ENCODE assay signal across 11 cellular contexts in genomic region chr7:139771001-139771956, GRCh38. TPM values are rescaled to one million over a fixed set of nuclear protein-coding genes. Genes with fewer than 3 reads are reported as not detected.
DNase-seq lines count a peak whose midpoint lies in the region; ATAC-seq, FAIRE-seq and TF ChIP-seq lines count a peak whose summit lies in the region.
"Had no signal": no experiment of that assay in that cellular context is flagged by ENCODE, and none has a peak within 500 bp of the region (broad histone marks: within the 10 kb centered on the region; RNA-seq: fewer than 3 reads in every experiment).

No MANE protein-coding gene starts in this region.

- TF ChIP-seq CTCF in breast epithelium (IDR thresholded peaks at IDR 0.05) (no peak), D721Med (IDR thresholded peaks at IDR 0.05; ENCODE audit: insufficient read depth, missing control alignments) (no peak)

- no peaks in the 10 kb centered on the region for H3K27me3 ChIP-seq in CD4-positive, alpha-beta memory T cell (ENCODE audit: insufficient read depth, low read length)
- no peaks in the 10 kb centered on the region for H3K27me3 ChIP-seq in breast epithelium
- no peaks in the 10 kb centered on the region for H3K27me3 ChIP-seq in naive thymus-derived CD4-positive, alpha-beta T cell (ENCODE audit: control insufficient read depth in 2 of 2, insufficient read depth in 2 of 2, low read length in 2 of 2)
- H3K27me3 ChIP-seq: ovary had no signal

- H3K27ac Mint-ChIP-seq in CD4-positive, alpha-beta memory T cell = peak overlapping the region; percentile 81 to 94 (median 86)
- H3K27ac Mint-ChIP-seq in naive thymus-derived CD4-positive, alpha-beta T cell = peak overlapping the region in 8 of 9 donors; percentile 5 to 97 (median 65)

- H3K4me3 ChIP-seq in CD4-positive, alpha-beta memory T cell (ENCODE audit: low read length in 2 of 2) = no peak overlapping the region
- no peak overlapping the region for H3K4me3 ChIP-seq in breast epithelium
- no peak overlapping the region for H3K4me3 ChIP-seq in naive thymus-derived CD4-positive, alpha-beta T cell (ENCODE audit: low read length)
- H3K4me3 ChIP-seq: ovary had no signal

- H3K27ac ChIP-seq in CD4-positive, alpha-beta memory T cell (ENCODE audit: low read depth, low read length) = no peak overlapping the region
- H3K27ac ChIP-seq in breast epithelium = peak overlapping the region; percentile 61 to 67
- no peak overlapping the region for H3K27ac ChIP-seq in naive thymus-derived CD4-positive, alpha-beta T cell (ENCODE audit: low read depth, low read length)
- H3K27ac ChIP-seq: ovary had no signal

- H3K4me1 Mint-ChIP-seq in CD4-positive, alpha-beta memory T cell = peaks cover 68 to 94% (median 84%) of the 10 kb centered on the region in 4 donors
- peaks cover 80 to 100% (median 96%) of the 10 kb centered on the region in 7 donors for H3K4me1 Mint-ChIP-seq in naive thymus-derived CD4-positive, alpha-beta T cell

- H3K9me3 ChIP-seq in CD4-positive, alpha-beta memory T cell (ENCODE audit: control insufficient read depth in 1 of 2, low read length in 2 of 2) = no peaks in the 10 kb centered on the region
- H3K9me3 ChIP-seq in breast epithelium = no peaks in the 10 kb centered on the region
- H3K9me3 ChIP-seq in naive thymus-derived CD4-positive, alpha-beta T cell (ENCODE audit: control insufficient read depth in 2 of 3, low read length in 3 of 3) = no peaks in the 10 kb centered on the region
- H3K9me3 ChIP-seq: ovary had no signal

- peaks cover 91% of the 10 kb centered on the region for H3K4me1 ChIP-seq in CD4-positive, alpha-beta memory T cell (ENCODE audit: insufficient read depth, low read length)
- peaks cover 0 to 7% of the 10 kb centered on the region in 2 donors for H3K4me1 ChIP-seq in breast epithelium
- H3K4me1 ChIP-seq in naive thymus-derived CD4-positive, alpha-beta T cell (ENCODE audit: control insufficient read depth in 2 of 2, insufficient read depth in 2 of 2, low read length in 2 of 2) = peaks cover 33 to 73% of the 10 kb centered on the region in 2 donors

- FAIRE-seq in D721Med (lab: Jason Lieb, UNC) = no peak
- FAIRE-seq: GM12891 had no signal

- CTCF ChIA-PET in CD4-positive, alpha-beta memory T cell (lab: Charles Lee; ENCODE audit: partially characterized antibody) = interaction anchor here (1.0 to 1.6 kb wide), 5 partner anchors 8 to 231 kb away, joined by 3 to 4 read pairs (median 3); no protein-coding TSS in a partner anchor
- CTCF ChIA-PET in naive thymus-derived CD4-positive, alpha-beta T cell (lab: Charles Lee) = interaction anchor here (0.7 to 1.1 kb wide), 2 partner anchors 125 to 126 kb away, joined by 3 read pairs; no protein-coding TSS in a partner anchor

- H3K4me3 Mint-ChIP-seq in CD4-positive, alpha-beta memory T cell = peak overlapping the region in 7 of 8 donors; percentile 14 to 74 (median 40)
- peak overlapping the region in 7 of 10 donors; percentile 1 to 67 (median 15) for H3K4me3 Mint-ChIP-seq in naive thymus-derived CD4-positive, alpha-beta T cell
- H3K4me3 Mint-ChIP-seq: central memory CD8-positive, alpha-beta T cell had no signal

- POLR2A ChIA-PET in CD4-positive, alpha-beta memory T cell (lab: Charles Lee; ENCODE audit: partially characterized antibody) = interaction anchor here (1.8 kb wide), 1 partner anchor 34 kb away, joined by 4 read pairs; no protein-coding TSS in a partner anchor
- POLR2A ChIA-PET in naive thymus-derived CD4-positive, alpha-beta T cell (lab: Charles Lee) = interaction anchor here (0.5 kb wide), 1 partner anchor 556 kb away, joined by 4 read pairs; no protein-coding TSS in a partner anchor

- intact Hi-C loops in CD4-positive, alpha-beta memory T cell (cut with micrococcal nuclease) = loop anchor here (10.0 kb wide), 2 partner anchors 704 to 1244 kb away; partner anchors contain the start of genes MKRN1 and MRPS33
- intact Hi-C loops in breast epithelium (cut with DNase I; ENCODE audit: low total_unique reads) = no loop called here
- intact Hi-C loops in naive thymus-derived CD4-positive, alpha-beta T cell (cut with micrococcal nuclease) = loop anchor here (5.0 to 10.0 kb wide), 6 partner anchors 404 to 704 kb away; partner anchors contain the start of genes FMC1 (in 1 of the 2), KDM7A (in 1 of the 2), MKRN1 (in 1 of the 2) and UBN2 (in 1 of the 2)

- no peaks in the 10 kb centered on the region for H3K27me3 Mint-ChIP-seq in CD4-positive, alpha-beta memory T cell
- H3K27me3 Mint-ChIP-seq in naive thymus-derived CD4-positive, alpha-beta T cell = no peaks in the 10 kb centered on the region
- H3K27me3 Mint-ChIP-seq: central memory CD8-positive, alpha-beta T cell had no signal

- no peaks in the 10 kb centered on the region for H3K9me3 Mint-ChIP-seq in CD4-positive, alpha-beta memory T cell
- no peaks in the 10 kb centered on the region for H3K9me3 Mint-ChIP-seq in naive thymus-derived CD4-positive, alpha-beta T cell
- H3K9me3 Mint-ChIP-seq: central memory CD8-positive, alpha-beta T cell had no signal

- TF ChIP-seq POLR2A in breast epithelium (IDR thresholded peaks at IDR 0.05) = no peak

- no peaks in the 10 kb centered on the region for H3K36me3 ChIP-seq in CD4-positive, alpha-beta memory T cell (ENCODE audit: insufficient read depth, low read length)
- H3K36me3 ChIP-seq in breast epithelium = no peaks in the 10 kb centered on the region
- H3K36me3 ChIP-seq in naive thymus-derived CD4-positive, alpha-beta T cell (ENCODE audit: control insufficient read depth in 2 of 3, insufficient read depth in 3 of 3, low read length in 3 of 3) = no peaks in the 10 kb centered on the region
- H3K36me3 ChIP-seq: ovary had no signal

- peaks cover 0 to 5% of the 10 kb centered on the region in 2 donors for H3K36me3 Mint-ChIP-seq in CD4-positive, alpha-beta memory T cell
- H3K36me3 Mint-ChIP-seq in naive thymus-derived CD4-positive, alpha-beta T cell = peaks cover 0 to 23% (median 5%) of the 10 kb centered on the region in 5 donors

- peak; percentile 21 for ATAC-seq in naive thymus-derived CD4-positive, alpha-beta T cell

- no peak for DNase-seq in CD4-positive, alpha-beta memory T cell
- DNase-seq in NCI-H2227 treated with DMSO at 0.1 percent for 48 hours (lab: John Stamatoyannopoulos, UW) = peak; percentile 70
- no peak for DNase-seq in breast epithelium (ENCODE audit: low spot score in 2 of 2)
- no peak for DNase-seq in naive thymus-derived CD4-positive, alpha-beta T cell
- no peak for DNase-seq in SHP77 (lab: John Stamatoyannopoulos, UW)
- DNase-seq in D721Med (ENCODE audit: insufficient read length, low spot score) = no peak
- DNase-seq in NCI-H226 = no peak
- DNase-seq in NCI-H1417 (lab: John Stamatoyannopoulos, UW) = no peak
- DNase-seq: ovary had no signal

RNA-seq across cellular contexts. Expression of gene HIPK2, which starts 6.5 kb away (rescaled TPM):
- total RNA-seq in CD4-positive, alpha-beta memory T cell = 10 to 100 TPM; 31.2 to 34.1 TPM
- polyA plus RNA-seq in CD4-positive, alpha-beta memory T cell = 1 to 10 TPM in 1 of 2 donors, under 1 TPM in 1; 0.87 to 4.4 TPM
- total RNA-seq in breast epithelium = 10 to 100 TPM; 26.4 to 31.8 (median 31.1) TPM
- 10 to 100 TPM; 27.3 to 44.0 (median 37.3) TPM for total RNA-seq in naive thymus-derived CD4-positive, alpha-beta T cell
- polyA plus RNA-seq in naive thymus-derived CD4-positive, alpha-beta T cell = 1 to 10 TPM; 4.6 to 8.5 TPM

RNA-seq across cellular contexts. Expression of gene TBXAS1, which starts 57.8 kb away (rescaled TPM):
- 10 to 100 TPM; 16.6 to 18.0 TPM for total RNA-seq in CD4-positive, alpha-beta memory T cell
- polyA plus RNA-seq in CD4-positive, alpha-beta memory T cell = 10 to 100 TPM; 19.8 to 20.1 TPM
- total RNA-seq in breast epithelium = 10 to 100 TPM; 17.7 to 59.8 (median 17.9) TPM
- 10 to 100 TPM in 1 of 5 experiments, 1 to 10 TPM in 4; 2.6 to 70.9 (median 6.7) TPM for total RNA-seq in naive thymus-derived CD4-positive, alpha-beta T cell
- 1 to 10 TPM; 1.9 to 2.9 TPM for polyA plus RNA-seq in naive thymus-derived CD4-positive, alpha-beta T cell

Comparison
In these comparisons a context has a peak if more than half of its experiments do, and no peak if none do; other contexts are left out.
1. H3K27ac ChIP-seq: peak in breast epithelium (2 of 2); none in CD4-positive, alpha-beta memory T cell (single experiment) and naive thymus-derived CD4-positive, alpha-beta T cell (single experiment).